Comparison of ENCODE assay signal across 8 cellular contexts in genomic region chr20:37335642-37336368, GRCh38. TPM values are rescaled to one million over a fixed set of nuclear protein-coding genes. Genes with fewer than 3 reads are reported as not detected.
DNase-seq lines count a peak whose midpoint lies in the region; ATAC-seq, FAIRE-seq and TF ChIP-seq lines count a peak whose summit lies in the region.
"Had no signal": no experiment of that assay in that cellular context is flagged by ENCODE, and none has a peak within 500 bp of the region (broad histone marks: within the 10 kb centered on the region; RNA-seq: fewer than 3 reads in every experiment).

No MANE protein-coding gene starts in this region.

- H3K9ac ChIP-seq in KMS-11 (no peak overlapping the region), endodermal cell (ENCODE audit: extremely low read depth, low read length, poor library complexity, severe bottlenecking) (no peak overlapping the region)

- H3K4me3 Mint-ChIP-seq in endodermal cell = no peak overlapping the region
- H3K4me3 Mint-ChIP-seq in stimulated activated effector memory CD8-positive, alpha-beta T cell treated with anti-CD3 and anti-CD28 coated beads, Interleukin-12 subunit alpha, Interleukin-12 subunit beta, amount 100 ng/mL, for 72 hours = peak overlapping the region; percentile 70

- H3K4me1 ChIP-seq in KMS-11 (ENCODE audit: low read depth, poor library complexity, severe bottlenecking) (peaks cover 12% of the 10 kb centered on the region), endodermal cell (ENCODE audit: control insufficient read depth, insufficient read depth, low read length) (peaks cover 4% of the 10 kb centered on the region)

- H3K36me3 ChIP-seq in KMS-11 (ENCODE audit: insufficient read depth) (no peaks in the 10 kb centered on the region), endodermal cell (ENCODE audit: control insufficient read depth, insufficient read depth, low read length) (no peaks in the 10 kb centered on the region)

- no peaks in the 10 kb centered on the region for H3K9me3 ChIP-seq in endodermal cell (ENCODE audit: control insufficient read depth, low read length)

- no peak overlapping the region; the same call in 1 of the 2 replicates for H3K4me2 ChIP-seq in KMS-11

- H3K27ac ChIP-seq in KMS-11 (no peak overlapping the region), endodermal cell (ENCODE audit: low read depth, low read length) (no peak overlapping the region)

- peak; percentile 22 for ATAC-seq in GM21447 (IDR thresholded peaks at IDR 0.05; ENCODE audit: unreplicated experiment)
- ATAC-seq in stimulated activated effector memory CD8-positive, alpha-beta T cell treated with anti-CD3 and anti-CD28 coated beads, Interleukin-12 subunit alpha, Interleukin-12 subunit beta, amount 100 ng/mL, for 72 hours = peak; percentile 2

- no peaks in the 10 kb centered on the region for H3K36me3 Mint-ChIP-seq in endodermal cell (ENCODE audit: low read depth)
- H3K36me3 Mint-ChIP-seq in stimulated activated effector memory CD8-positive, alpha-beta T cell treated with anti-CD3 and anti-CD28 coated beads, Interleukin-12 subunit alpha, Interleukin-12 subunit beta, amount 100 ng/mL, for 72 hours = no peaks in the 10 kb centered on the region

- DNase-seq in endodermal cell (no peak), D721Med (ENCODE audit: insufficient read length, low spot score) (no peak), UCSD-AML1 (lab: John Stamatoyannopoulos, UW; ENCODE audit: unreplicated experiment) (no peak)
- no peak for DNase-seq in stimulated activated effector memory CD8-positive, alpha-beta T cell treated with anti-CD3 and anti-CD28 coated beads, Interleukin-12 subunit alpha, Interleukin-12 subunit beta, amount 100 ng/mL, for 72 hours (ENCODE audit: low spot score in 2 of 2)
- no peak for DNase-seq in activated CD4-positive, alpha-beta T cell treated with anti-CD3 and anti-CD28 coated beads for 48 hours

- peak overlapping the region; percentile 75 for H3K27ac Mint-ChIP-seq in endodermal cell
- peak overlapping the region; percentile 88 for H3K27ac Mint-ChIP-seq in stimulated activated effector memory CD8-positive, alpha-beta T cell treated with anti-CD3 and anti-CD28 coated beads, Interleukin-12 subunit alpha, Interleukin-12 subunit beta, amount 100 ng/mL, for 72 hours

- WGBS in endodermal cell (ENCODE audit: insufficient coverage in 1 of 2, insufficient read length in 1 of 2), 2 experiments = 85 to 91% methylated on average over 12 to 15 of the region's 15 CpGs

- no peak for TF ChIP-seq CTCF in KMS-11 (conservative IDR thresholded peaks at IDR 0.05; ENCODE audit: low read depth, low read length)
- TF ChIP-seq CTCF in endodermal cell (conservative IDR thresholded peaks at IDR 0.05) = no peak
- TF ChIP-seq CTCF in D721Med (IDR thresholded peaks at IDR 0.05; ENCODE audit: insufficient read depth, missing control alignments) = no peak

- H3K27me3 Mint-ChIP-seq in endodermal cell (ENCODE audit: insufficient read depth) = no peaks in the 10 kb centered on the region

- FAIRE-seq in D721Med (lab: Jason Lieb, UNC) = no peak
- FAIRE-seq: endometrium had no signal

- H3K4me1 Mint-ChIP-seq in endodermal cell = peaks cover 32% of the 10 kb centered on the region
- peaks cover 21% of the 10 kb centered on the region for H3K4me1 Mint-ChIP-seq in stimulated activated effector memory CD8-positive, alpha-beta T cell treated with anti-CD3 and anti-CD28 coated beads, Interleukin-12 subunit alpha, Interleukin-12 subunit beta, amount 100 ng/mL, for 72 hours

- H4K20me1 ChIP-seq in KMS-11 (ENCODE audit: insufficient read depth) = no peaks in the 10 kb centered on the region

- 0 out of 2 replicates have a peak overlapping the region, but pooled peaks have one; percentile 38 for H2AFZ ChIP-seq in KMS-11 (ENCODE audit: low read depth)

- H3K9me3 Mint-ChIP-seq in endodermal cell = no peaks in the 10 kb centered on the region
- H3K9me3 Mint-ChIP-seq in stimulated activated effector memory CD8-positive, alpha-beta T cell treated with anti-CD3 and anti-CD28 coated beads, Interleukin-12 subunit alpha, Interleukin-12 subunit beta, amount 100 ng/mL, for 72 hours = no peaks in the 10 kb centered on the region

- H3K79me2 ChIP-seq in KMS-11 (ENCODE audit: insufficient read depth, low read depth) = no peaks in the 10 kb centered on the region

- H3K27me3 ChIP-seq in KMS-11 (ENCODE audit: insufficient read depth, low read depth) = no peaks in the 10 kb centered on the region
- H3K27me3 ChIP-seq in endodermal cell (ENCODE audit: control insufficient read depth, insufficient read depth, low read length, poor library complexity, severe bottlenecking) = no peaks in the 10 kb centered on the region

- H3K4me3 ChIP-seq in KMS-11 (IDR thresholded peaks at IDR 0.05; ENCODE audit: insufficient read depth, low read depth, low read length) (no peak overlapping the region), endodermal cell (ENCODE audit: low read length) (no peak overlapping the region)

RNA-seq across cellular contexts. Expression of gene SRC, which starts 10.1 kb away (rescaled TPM):
- total RNA-seq in endodermal cell = 100 to 1,000 TPM in 1 of 2 donors, 10 to 100 TPM in 1; 75.6 to 109 TPM
- polyA plus RNA-seq in endodermal cell (2013, experiment 1 of 2) = 48.4 TPM
- polyA plus RNA-seq in endodermal cell (2013, experiment 2 of 2) = 41.1 TPM

RNA-seq across cellular contexts. Expression of gene MANBAL, which starts 46.4 kb away (rescaled TPM):
- 10 to 100 TPM; 44.4 to 49.9 TPM for total RNA-seq in endodermal cell
- 60.3 TPM for polyA plus RNA-seq in endodermal cell (2013, experiment 1 of 2)
- 61.4 TPM for polyA plus RNA-seq in endodermal cell (2013, experiment 2 of 2)
